Comparison of ENCODE assay signal across 31 cellular contexts in genomic region chr7:124432009-124432578, GRCh38.
"Had no signal": no experiment of that assay in that cellular context is flagged by ENCODE, and none has a peak within 500 bp of the region (broad histone marks: within the 10 kb centered on the region; RNA-seq: fewer than 3 reads in every experiment).

No MANE protein-coding gene starts in this region.

- ATAC-seq: activated CD4-positive, alpha-beta T cell treated with anti-CD3 and anti-CD28 coated beads for 36 hours; activated CD8-positive, alpha-beta memory T cell treated with anti-CD3 and anti-CD28 coated beads, Interleukin-2, amount 10 ng/mL, durations not matched to agents 7 days and 5 days; activated CD8-positive, alpha-beta T cell treated with anti-CD3 and anti-CD28 coated beads, Interleukin-2, amount 10 ng/mL, durations not matched to agents 7 days and 5 days; activated naive CD8-positive, alpha-beta T cell treated with anti-CD3 and anti-CD28 coated beads, Interleukin-2, amount 50 U/mL, for 24 hours had no signal

- H3K36me3 ChIP-seq: ascending aorta, cardiac muscle cell had no signal

- FAIRE-seq: bronchial epithelial cell, TTC549 had no signal

- H3K9me3 ChIP-seq: ascending aorta had no signal

- H3K27ac ChIP-seq: ascending aorta, cardiac muscle cell, VCaP had no signal

- DNase-seq: activated B cell treated with CpG ODN at 0.5 μM for 24 hours; activated CD4-positive, alpha-beta memory T cell treated with anti-CD3 and anti-CD28 coated beads, Interleukin-2, amount 10 ng/mL, durations not matched to agents 7 days and 5 days; activated CD4-positive, alpha-beta T cell treated with anti-CD3 and anti-CD28 coated beads for 36 hours; activated CD4-positive, alpha-beta T cell treated with anti-CD3 and anti-CD28 coated beads for 48 hours; activated CD4-positive, alpha-beta T cell treated with anti-CD3 and anti-CD28 coated beads, Interleukin-2, amount 10 ng/mL, durations not matched to agents 7 days and 5 days; activated CD4-positive, alpha-beta T cell treated with anti-CD3 and anti-CD28 coated beads, Interleukin-2, amount 50 U/mL, for 48 hours; activated CD4-positive, CD25-positive, alpha-beta regulatory T cell treated with anti-CD3 and anti-CD28 coated beads, Interleukin-2, amount 50 U/mL, for 72 hours; activated CD8-positive, alpha-beta memory T cell treated with anti-CD3 and anti-CD28 coated beads for 24 hours; activated CD8-positive, alpha-beta memory T cell treated with anti-CD3 and anti-CD28 coated beads, Interleukin-2, amount 10 ng/mL, durations not matched to agents 7 days and 5 days; activated CD8-positive, alpha-beta memory T cell treated with anti-CD3 and anti-CD28 coated beads, Interleukin-2, amount 50 U/mL, for 48 hours; activated CD8-positive, alpha-beta T cell treated with anti-CD3 and anti-CD28 coated beads, Interleukin-2, amount 10 ng/mL, durations not matched to agents 7 days and 5 days; activated effector memory CD4-positive, alpha-beta T cell treated with Interleukin-2 at 50 U/mL for 16 hours; activated gamma-delta T cell; activated naive CD4-positive, alpha-beta T cell treated with anti-CD3 and anti-CD28 coated beads, Interleukin-2, amount 10 ng/mL, durations not matched to agents 7 days and 5 days; activated naive CD4-positive, alpha-beta T cell treated with Interleukin-2 at 50 U/mL for 16 hours; activated naive CD8-positive, alpha-beta T cell treated with anti-CD3 and anti-CD28 coated beads, Interleukin-2, amount 10 ng/mL, durations not matched to agents 7 days and 5 days; activated naive CD8-positive, alpha-beta T cell treated with anti-CD3 and anti-CD28 coated beads, Interleukin-2, amount 50 U/mL, for 24 hours; activated T-cell treated with anti-CD3 and anti-CD28 coated beads, Interleukin-2, amount 50 U/mL, for 24 hours; activated T-cell treated with anti-CD3 and anti-CD28 coated beads, Interleukin-2, amount 50 U/mL, for 48 hours; amygdala; anterior cingulate cortex; central memory CD4-positive, alpha-beta T cell; SW 1271; T-helper 1 cell; T-helper 2 cell; T-helper 9 cell had no signal

- H3K4me3 ChIP-seq: ascending aorta, cardiac muscle cell had no signal

- H3K27me3 ChIP-seq: ascending aorta had no signal

- H3K4me1 ChIP-seq: ascending aorta had no signal
